10 cellular contexts compared by ENCODE assay signal in the genomic region with DNA sequence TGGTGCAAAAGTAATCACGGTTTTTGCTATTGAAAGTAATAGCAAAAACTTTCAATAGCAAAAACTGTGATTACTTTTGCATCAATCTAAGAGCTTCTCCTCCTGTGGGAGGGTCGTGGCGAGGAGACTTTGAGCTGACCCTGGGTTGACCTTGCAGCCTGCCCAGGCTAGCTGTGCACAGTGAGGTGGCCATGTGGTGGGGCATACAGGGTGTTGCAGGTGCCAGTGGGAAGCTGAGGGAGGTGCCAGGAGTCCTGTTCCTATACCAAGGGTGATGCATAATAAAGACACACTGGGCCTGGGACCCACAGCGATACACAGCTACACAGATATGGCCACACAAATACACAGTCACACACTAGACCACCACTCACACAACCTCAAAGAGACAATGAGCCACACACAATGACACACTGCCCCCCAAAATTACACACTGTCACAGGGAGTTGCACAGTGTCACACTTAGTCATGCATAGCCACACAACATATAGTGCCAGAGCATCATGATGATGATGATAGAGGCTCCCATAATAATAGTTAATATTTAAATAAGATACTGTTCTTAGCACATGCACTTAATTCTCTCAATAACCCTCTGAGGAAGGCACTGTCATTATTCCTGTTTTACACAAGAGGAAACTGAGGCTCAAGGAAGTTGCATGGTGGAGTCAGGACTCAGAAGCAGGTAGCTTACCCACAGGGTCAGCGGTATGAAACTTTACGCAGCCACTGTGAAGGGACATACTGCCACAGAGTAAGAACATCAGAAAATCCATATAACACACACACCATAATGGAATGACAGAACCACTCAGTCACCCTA. TPM values are rescaled to one million over a fixed set of nuclear protein-coding genes. Genes with fewer than 3 reads are reported as not detected.
DNase-seq lines count a peak whose midpoint lies in the region; ATAC-seq and TF ChIP-seq lines count a peak whose summit lies in the region.
"Had no signal": no experiment of that assay in that cellular context is flagged by ENCODE, and none has a peak within 500 bp of the region (broad histone marks: within the 10 kb centered on the region; RNA-seq: fewer than 3 reads in every experiment).

No MANE protein-coding gene starts in this region.

- peaks cover 72% of the 10 kb centered on the region for H3K4me1 Mint-ChIP-seq in central memory CD8-positive, alpha-beta T cell
- H3K4me1 Mint-ChIP-seq in natural killer cell: peaks cover 22 to 57% of the 10 kb centered on the region in 2 donors

- H4K20me1 ChIP-seq in IMR-90 (ENCODE audit: insufficient read depth, low read length): no peaks in the 10 kb centered on the region; the same call in none of the 2 replicates

- H3K14ac ChIP-seq in IMR-90 (replicated peaks; ENCODE audit: low read depth, low read length): peak overlapping the region; percentile 35; the same call in 1 of the 2 replicates

- in situ Hi-C loops in IMR-90 (cut with MboI; ENCODE audit: low sequenced_read_pairs): no loop called here

- no CpG with 5 or more reads among the region's 6 CpGs for WGBS in IMR-90 (ENCODE audit: extremely low coverage in 2 of 2, insufficient read length in 1 of 2), 2 experiments

- no peak for DNase-seq in IMR-90
- DNase-seq in central memory CD8-positive, alpha-beta T cell (ENCODE audit: low spot score in 2 of 2): no peak
- no peak for DNase-seq in natural killer cell
- no peak for DNase-seq in H4 (ENCODE audit: low spot score)
- DNase-seq in activated effector memory CD4-positive, alpha-beta T cell treated with anti-CD3 and anti-CD28 coated beads, Interleukin-2, amount 50 U/mL, for 16 hours: no peak
- no peak for DNase-seq in glomerular visceral epithelial cell (ENCODE audit: extremely low spot score)
- DNase-seq: mesendoderm, NCI-H1930 had no signal

- peak overlapping the region; percentile 69 for H3K4me3 ChIP-seq in ACC112 (ENCODE audit: low read depth, low read length)
- no peak overlapping the region for H3K4me3 ChIP-seq in IMR-90 (ENCODE audit: insufficient read depth, low read depth, low read length)

- H2AFZ ChIP-seq in ACC112 (ENCODE audit: low read length, unreplicated experiment): no peak overlapping the region
- peak overlapping the region; percentile 93 for H2AFZ ChIP-seq in IMR-90 (replicated peaks; ENCODE audit: low read length, poor library complexity)

- no peak overlapping the region for H2BK20ac ChIP-seq in IMR-90 (ENCODE audit: low read depth, low read length)

- H3K27me3 ChIP-seq in ACC112 (ENCODE audit: insufficient read depth, low read length): no peaks in the 10 kb centered on the region
- no peaks in the 10 kb centered on the region for H3K27me3 ChIP-seq in IMR-90 (ENCODE audit: control insufficient read depth, insufficient read depth, low read length)

- TF ChIP-seq RAD21 in IMR-90 (IDR thresholded peaks at IDR 0.05; ENCODE audit: low read length): no peak

- peak overlapping the region; percentile 79 for H3K23ac ChIP-seq in IMR-90 (ENCODE audit: low read depth, low read length)

- H3K36me3 Mint-ChIP-seq in central memory CD8-positive, alpha-beta T cell (ENCODE audit: insufficient read depth): peaks cover 20% of the 10 kb centered on the region
- no peaks in the 10 kb centered on the region for H3K36me3 Mint-ChIP-seq in natural killer cell

- peak overlapping the region; percentile 73; the same call in 1 of the 2 replicates for H3K4me2 ChIP-seq in IMR-90 (ENCODE audit: low read depth, low read length)

- BruUV-seq in IMR-90 (replicated peaks; lab: Mats Ljungman, UMichigan): no TSS peak

- ATAC-seq in IMR-90 (ENCODE audit: low read depth) (no peak), natural killer cell (peak in 1 of 3 donors; percentile 3), GM21786 (IDR thresholded peaks at IDR 0.05; ENCODE audit: unreplicated experiment) (no peak)
- ATAC-seq in central memory CD8-positive, alpha-beta T cell (replicated peaks; ENCODE audit: extremely low read depth, poor library complexity, severe bottlenecking): no peak

- peak overlapping the region; percentile 42; the same call in 1 of the 2 replicates for H3K4ac ChIP-seq in IMR-90 (ENCODE audit: low read depth, low read length)

- H2BK15ac ChIP-seq in IMR-90 (ENCODE audit: low read depth, low read length): no peak overlapping the region

- no peak overlapping the region for H3K56ac ChIP-seq in IMR-90 (ENCODE audit: extremely low read depth, insufficient read depth, low read length)

- TF ChIP-seq CTCF in IMR-90 (conservative IDR thresholded peaks at IDR 0.05; ENCODE audit: low read depth, low read length): no peak
- TF ChIP-seq CTCF in natural killer cell (IDR thresholded peaks at IDR 0.05): no peak

- no peak overlapping the region for H4K91ac ChIP-seq in IMR-90 (ENCODE audit: insufficient read depth, low read depth, low read length)

- POLR2A ChIA-PET in IMR-90 (lab: Charles Lee; ENCODE audit: unreplicated experiment): no interaction called here

- peaks cover 18% of the 10 kb centered on the region for H3K9me1 ChIP-seq in IMR-90 (ENCODE audit: insufficient read depth, low read length)

- no peaks in the 10 kb centered on the region for H3K9me3 ChIP-seq in IMR-90 (ENCODE audit: control insufficient read depth, insufficient read depth, low read length)

- CTCF ChIA-PET in IMR-90 (lab: Yijun Ruan, JAX): no interaction called here

- H2BK120ac ChIP-seq in IMR-90 (ENCODE audit: low read depth, low read length): no peak overlapping the region

- H4K5ac ChIP-seq in IMR-90 (ENCODE audit: low read depth, low read length): no peak overlapping the region

- intact Hi-C loops in IMR-90 (cut with micrococcal nuclease): no loop called here
- intact Hi-C loops in natural killer cell (cut with micrococcal nuclease): no loop called here

- H3K9me3 Mint-ChIP-seq in central memory CD8-positive, alpha-beta T cell: no peaks in the 10 kb centered on the region
- no peaks in the 10 kb centered on the region for H3K9me3 Mint-ChIP-seq in natural killer cell

- H3K27ac ChIP-seq in ACC112 (ENCODE audit: low read depth, low read length) (no peak overlapping the region), IMR-90 (ENCODE audit: insufficient read depth, low read length) (no peak overlapping the region)

- no peaks in the 10 kb centered on the region for H3K79me2 ChIP-seq in ACC112 (ENCODE audit: control insufficient read depth, insufficient read depth, low read length, unreplicated experiment)

- H2BK5ac ChIP-seq in IMR-90 (ENCODE audit: low read depth, low read length, poor library complexity, severe bottlenecking): no peak overlapping the region

- peak overlapping the region in 1 of 2 experiments; percentile 59; a peak in 1 of 4 replicates for H4K8ac ChIP-seq in IMR-90 (ENCODE audit: low read depth in 2 of 2, low read length in 2 of 2)

- peak overlapping the region; percentile 56 for H2AK9ac ChIP-seq in IMR-90 (replicated peaks; ENCODE audit: low read depth, low read length, poor library complexity)

- no peak for TF ChIP-seq POLR2A in IMR-90 (IDR thresholded peaks at IDR 0.05; ENCODE audit: low read depth, low read length)

- peak overlapping the region; percentile 94 for H3K27ac Mint-ChIP-seq in central memory CD8-positive, alpha-beta T cell (ENCODE audit: low read depth)
- H3K27ac Mint-ChIP-seq in natural killer cell: peak overlapping the region; percentile 90 to 99

- peak overlapping the region; percentile 82 for H3K4me3 Mint-ChIP-seq in central memory CD8-positive, alpha-beta T cell
- H3K4me3 Mint-ChIP-seq in natural killer cell: peak overlapping the region; percentile 92

- peaks cover 0 to 25% of the 10 kb centered on the region in 2 experiments; a peak in 3 of 4 replicates for H3K79me1 ChIP-seq in IMR-90 (ENCODE audit: low read depth in 1 of 2, low read length in 2 of 2)

- H2AK5ac ChIP-seq in IMR-90 (ENCODE audit: low read depth, low read length): peak overlapping the region; percentile 88

- dilution Hi-C loops in IMR-90 (cut with HindIII; ENCODE audit: low sequenced_read_pairs, unreplicated experiment): no loop called here

- H3K27me3 Mint-ChIP-seq in central memory CD8-positive, alpha-beta T cell: no peaks in the 10 kb centered on the region
- peaks cover 0 to under 1% of the 10 kb centered on the region in 2 donors for H3K27me3 Mint-ChIP-seq in natural killer cell (ENCODE audit: low read depth in 2 of 2)

- H3K4me1 ChIP-seq in ACC112 (ENCODE audit: control insufficient read depth, insufficient read depth, low read length, unreplicated experiment): peaks cover 6% of the 10 kb centered on the region
- peaks cover 2% of the 10 kb centered on the region; the same call in 1 of the 2 replicates for H3K4me1 ChIP-seq in IMR-90 (ENCODE audit: control insufficient read depth, insufficient read depth, low read length)

- no peak overlapping the region for H3K18ac ChIP-seq in IMR-90 (ENCODE audit: low read depth, low read length)

- H3K9ac ChIP-seq in IMR-90 (ENCODE audit: low read depth, low read length): peak overlapping the region; percentile 32; the same call in 1 of the 2 replicates

- H3K36me3 ChIP-seq in ACC112 (ENCODE audit: insufficient read depth, low read length) (no peaks in the 10 kb centered on the region), IMR-90 (ENCODE audit: control insufficient read depth, insufficient read depth, low read length) (peaks cover 8% of the 10 kb centered on the region; the same call in 1 of the 2 replicates)

RNA-seq across cellular contexts. Expression of gene PLCD1, which starts 6.3 kb away (rescaled TPM):
- total RNA-seq in IMR-90 (2012; rRNA removed): 15.0 and 16.3 TPM in 2 replicates
- polyA plus RNA-seq in IMR-90 (2012; rRNA removed): 13.2 and 14.9 TPM in 2 replicates
- 7.0 and 12.3 TPM in 2 replicates for polyA plus RNA-seq in IMR-90 (2012; cell fraction: cytosol; rRNA removed)
- 21.6 and 50.5 TPM in 2 replicates for polyA plus RNA-seq in IMR-90 (2012; cell fraction: nucleus; rRNA removed; ENCODE audit: low replicate concordance)
- 10 to 100 TPM; 27.7 to 38.1 (median 29.4) TPM for total RNA-seq in natural killer cell
- total RNA-seq in H4 (2014; rRNA removed; shearing (Covaris generic)): 2.7 and 7.6 TPM in 2 replicates

RNA-seq across cellular contexts. Expression of gene DLEC1, which starts 15.9 kb away (rescaled TPM):
- total RNA-seq in IMR-90 (2012; rRNA removed) (not detected in 2 replicates), natural killer cell (1 to 10 TPM; 6.1 to 7.5 (median 7.0) TPM)
- polyA plus RNA-seq in IMR-90 (2012; rRNA removed): 0.03 TPM in 1 of 2 replicates, not detected in the other
- polyA plus RNA-seq in IMR-90 (2012; cell fraction: cytosol; rRNA removed): not detected in 2 replicates
- 0.17 and 0.18 TPM in 2 replicates for polyA plus RNA-seq in IMR-90 (2012; cell fraction: nucleus; rRNA removed; ENCODE audit: low replicate concordance)
- 0.10 TPM in 1 of 2 replicates, not detected in the other for total RNA-seq in H4 (2014; rRNA removed; shearing (Covaris generic))

RNA-seq across cellular contexts. Expression of gene VILL, which starts 32.5 kb away (rescaled TPM):
- total RNA-seq in IMR-90 (2012; rRNA removed) (2.3 and 2.5 TPM in 2 replicates), natural killer cell (10 to 100 TPM; 25.6 to 27.8 (median 26.9) TPM)
- polyA plus RNA-seq in IMR-90 (2012; rRNA removed): 4.5 and 4.7 TPM in 2 replicates
- polyA plus RNA-seq in IMR-90 (2012; cell fraction: cytosol; rRNA removed): 1.3 and 3.7 TPM in 2 replicates
- polyA plus RNA-seq in IMR-90 (2012; cell fraction: nucleus; rRNA removed; ENCODE audit: low replicate concordance): 15.6 and 35.8 TPM in 2 replicates
- not detected in 2 replicates for total RNA-seq in H4 (2014; rRNA removed; shearing (Covaris generic))
